11 cellular contexts compared by ENCODE assay signal in genomic region chr4:9812530-9813340, GRCh38. TPM values are rescaled to one million over a fixed set of nuclear protein-coding genes. Genes with fewer than 3 reads are reported as not detected.
A peak's percentile ranks its signal among the peaks of the same experiment; 100 is the strongest.
DNase-seq lines count a peak whose midpoint lies in the region; ATAC-seq and TF ChIP-seq lines count a peak whose summit lies in the region.
"Had no signal": no experiment of that assay in that cellular context is flagged by ENCODE, and none has a peak within 500 bp of the region (broad histone marks: within the 10 kb centered on the region; RNA-seq: fewer than 3 reads in every experiment).

No MANE protein-coding gene starts in this region.

- H3K79me2 ChIP-seq in PC-9 (ENCODE audit: low read depth): no peaks in the 10 kb centered on the region

- H3K27ac ChIP-seq in PC-9: no peak overlapping the region
- H3K27ac ChIP-seq in sigmoid colon: no peak overlapping the region

- POLR2A ChIA-PET in PC-9 (lab: Charles Lee; ENCODE audit: unreplicated experiment): no interaction called here

- TF ChIP-seq POLR2A in sigmoid colon (IDR thresholded peaks at IDR 0.05): no peak

- no peaks in the 10 kb centered on the region for H4K20me1 ChIP-seq in PC-9 (ENCODE audit: insufficient read depth)

- TF ChIP-seq CTCF in fibroblast of mammary gland (conservative IDR thresholded peaks at IDR 0.05; ENCODE audit: control insufficient read depth, insufficient read depth, low read depth, low read length): no peak
- TF ChIP-seq CTCF in PC-9 (conservative IDR thresholded peaks at IDR 0.05): no peak
- no peak for TF ChIP-seq CTCF in sigmoid colon (IDR thresholded peaks at IDR 0.05)

- no TSS peak for BruUV-seq in PC-9 (replicated peaks; lab: Mats Ljungman, UMichigan)

- no peaks in the 10 kb centered on the region for H3F3A ChIP-seq in PC-9 (ENCODE audit: insufficient read depth, low read depth)

- H3K4me1 ChIP-seq in PC-9 (replicated peaks; ENCODE audit: insufficient read depth) (no peaks in the 10 kb centered on the region), sigmoid colon (no peaks in the 10 kb centered on the region)

- H3K27me3 ChIP-seq in PC-9 (ENCODE audit: insufficient read depth, low read depth) (peaks cover 44% of the 10 kb centered on the region; the same call in 1 of the 2 replicates), sigmoid colon (no peaks in the 10 kb centered on the region)

- WGBS in sigmoid colon, 2 donors: 63 to 73% methylated on average over 4 of the region's 4 CpGs

- no peaks in the 10 kb centered on the region for H3K9me3 ChIP-seq in PC-9 (ENCODE audit: insufficient read depth, low read depth)
- H3K9me3 ChIP-seq in sigmoid colon: no peaks in the 10 kb centered on the region

- no peak for TF ChIP-seq EP300 in sigmoid colon (IDR thresholded peaks at IDR 0.05)

- H3K9me2 ChIP-seq in PC-9 (ENCODE audit: insufficient read depth): no peaks in the 10 kb centered on the region

- H3K4me2 ChIP-seq in PC-9: no peak overlapping the region

- no peak overlapping the region for H2AFZ ChIP-seq in PC-9

- H3K4me3 ChIP-seq in fibroblast of mammary gland (ENCODE audit: control insufficient read depth, low read depth, low read length): no peak overlapping the region
- H3K4me3 ChIP-seq in PC-9: no peak overlapping the region
- H3K4me3 ChIP-seq in sigmoid colon: no peak overlapping the region

- intact Hi-C loops in PC-9 (cut with micrococcal nuclease; ENCODE audit: unreplicated experiment): no loop called here
- intact Hi-C loops in sigmoid colon (cut with DNase I): no loop called here

- CTCF ChIA-PET in PC-9 (lab: Charles Lee): no interaction called here

- DNase-seq in fibroblast of mammary gland (ENCODE audit: low read depth) (peak; percentile 3), PC-9 (no peak), SIG-M5 treated with dmso at 0.1 percent for 504 hours (lab: John Stamatoyannopoulos, UW; ENCODE audit: unreplicated experiment) (no peak), sigmoid colon (no peak)
- no peak for DNase-seq in NK-92 treated with Interleukin-12 subunit alpha and Interleukin-12 subunit beta, amount 100 ng/mL, for 24 hours (lab: John Stamatoyannopoulos, UW)
- DNase-seq: activated B cell treated with CpG ODN at 0.5 μM for 24 hours, NCI-H1105 treated with DMSO at 0.1 percent for 48 hours had no signal

- H3K36me3 ChIP-seq in PC-9 (ENCODE audit: low read depth) (no peaks in the 10 kb centered on the region), sigmoid colon (no peaks in the 10 kb centered on the region)

- peak; percentile 95 for ATAC-seq in GM18511 (IDR thresholded peaks at IDR 0.05; ENCODE audit: unreplicated experiment)
- peak; percentile 88 for ATAC-seq in GM21423 (IDR thresholded peaks at IDR 0.05; ENCODE audit: unreplicated experiment)
- peak; percentile 95 for ATAC-seq in HG03378 (IDR thresholded peaks at IDR 0.05; ENCODE audit: unreplicated experiment)

RNA-seq across cellular contexts. Expression of gene DRD5, which starts 31.3 kb away (rescaled TPM):
- total RNA-seq in PC-9 (2021) (not detected in 2 replicates), sigmoid colon (under 1 TPM in 1 of 4 donors, not detected in 3; 0.54 TPM)
- under 1 TPM in 1 of 3 donors, not detected in 2; 0.03 TPM for polyA plus RNA-seq in sigmoid colon
- total RNA-seq: activated B cell treated with CpG ODN at 0.5 μM for 24 hours, chondrocyte had no signal
